25 cellular contexts compared by ENCODE assay signal in genomic region chr15:93019971-93020370, GRCh38.
DNase-seq lines count a peak whose midpoint lies in the region; ATAC-seq, FAIRE-seq and TF ChIP-seq lines count a peak whose summit lies in the region.
"Had no signal": no experiment of that assay in that cellular context is flagged by ENCODE, and none has a peak within 500 bp of the region (broad histone marks: within the 10 kb centered on the region; RNA-seq: fewer than 3 reads in every experiment).

No MANE protein-coding gene starts in this region.

- intact Hi-C loops in CD4-positive, alpha-beta T cell (cut with DNase I, micrococcal nuclease) = loop anchor here in 1 of 2 experiments (5.0 kb wide), 2 partner anchors 43 to 228 kb away; no protein-coding TSS in a partner anchor
- intact Hi-C loops in kidney (cut with DNase I) (no loop called here), heart right ventricle (cut with DNase I) (loop anchor here in 2 of 10 donors (10.0 kb wide), 2 partner anchors 215 to 225 kb away; no protein-coding TSS in a partner anchor)

- H3K9ac ChIP-seq in kidney (ENCODE audit: low read length in 2 of 2) = no peak overlapping the region

- CTCF ChIA-PET in activated CD4-positive, alpha-beta T cell treated with anti-CD3 and anti-CD28 coated beads, Interleukin-2, amount 10 ng/mL, durations not matched to agents 7 days and 5 days (lab: Charles Lee) = interaction anchor here (0.7 kb wide), 1 partner anchor 1100 kb away, joined by 3 read pairs; no protein-coding TSS in a partner anchor
- CTCF ChIA-PET in CD4-positive, alpha-beta T cell (lab: Charles Lee) = interaction anchor here (1.6 to 1.8 kb wide), 2 partner anchors 10 to 91 kb away, joined by 4 to 11 read pairs; no protein-coding TSS in a partner anchor
- CTCF ChIA-PET in activated CD4-positive, alpha-beta memory T cell treated with anti-CD3 and anti-CD28 coated beads, Interleukin-2, amount 10 ng/mL, durations not matched to agents 7 days and 5 days (lab: Charles Lee) = interaction anchor here (1.7 to 3.1 kb wide), 2 partner anchors 10 to 223 kb away, joined by 6 to 26 read pairs; no protein-coding TSS in a partner anchor

- no peak overlapping the region for H3K27ac ChIP-seq in CD4-positive, alpha-beta T cell (ENCODE audit: low read depth, low read length)
- H3K27ac ChIP-seq in kidney (ENCODE audit: low read depth in 2 of 2, low read length in 2 of 2) (no peak overlapping the region), heart right ventricle (no peak overlapping the region)
- H3K27ac ChIP-seq: A549, neutrophil, PC-9, prostate gland, transverse colon had no signal

- 96% methylated on average over 10 of the region's 10 CpGs for WGBS in heart right ventricle, 2 donors

- no peaks in the 10 kb centered on the region for H3K9me3 Mint-ChIP-seq in activated CD4-positive, alpha-beta T cell treated with anti-CD3 and anti-CD28 coated beads, Interleukin-2, amount 10 ng/mL, durations not matched to agents 7 days and 5 days
- no peaks in the 10 kb centered on the region for H3K9me3 Mint-ChIP-seq in CD4-positive, alpha-beta T cell
- H3K9me3 Mint-ChIP-seq in activated CD4-positive, alpha-beta memory T cell treated with anti-CD3 and anti-CD28 coated beads, Interleukin-2, amount 10 ng/mL, durations not matched to agents 7 days and 5 days = no peaks in the 10 kb centered on the region

- H3K27me3 Mint-ChIP-seq in activated CD4-positive, alpha-beta T cell treated with anti-CD3 and anti-CD28 coated beads, Interleukin-2, amount 10 ng/mL, durations not matched to agents 7 days and 5 days = no peaks in the 10 kb centered on the region
- no peaks in the 10 kb centered on the region for H3K27me3 Mint-ChIP-seq in CD4-positive, alpha-beta T cell
- no peaks in the 10 kb centered on the region for H3K27me3 Mint-ChIP-seq in activated CD4-positive, alpha-beta memory T cell treated with anti-CD3 and anti-CD28 coated beads, Interleukin-2, amount 10 ng/mL, durations not matched to agents 7 days and 5 days
- H3K27me3 Mint-ChIP-seq: B cell had no signal

- ATAC-seq in CD4-positive, alpha-beta T cell (ENCODE audit: poor library complexity) = no peak
- ATAC-seq in HG03521 (IDR thresholded peaks at IDR 0.05; ENCODE audit: unreplicated experiment) = no peak
- ATAC-seq in heart right ventricle = no peak
- ATAC-seq: A549 had no signal

- H3K4me3 Mint-ChIP-seq in activated CD4-positive, alpha-beta T cell treated with anti-CD3 and anti-CD28 coated beads, Interleukin-2, amount 10 ng/mL, durations not matched to agents 7 days and 5 days = no peak overlapping the region
- H3K4me3 Mint-ChIP-seq in CD4-positive, alpha-beta T cell = no peak overlapping the region
- H3K4me3 Mint-ChIP-seq in activated CD4-positive, alpha-beta memory T cell treated with anti-CD3 and anti-CD28 coated beads, Interleukin-2, amount 10 ng/mL, durations not matched to agents 7 days and 5 days = no peak overlapping the region
- H3K4me3 Mint-ChIP-seq: B cell had no signal

- no peaks in the 10 kb centered on the region for H3K27me3 ChIP-seq in CD4-positive, alpha-beta T cell (ENCODE audit: control insufficient read depth, insufficient read depth, low read length)
- H3K27me3 ChIP-seq in heart right ventricle = no peaks in the 10 kb centered on the region
- H3K27me3 ChIP-seq: neutrophil, transverse colon had no signal

- POLR2A ChIA-PET in activated CD4-positive, alpha-beta T cell treated with anti-CD3 and anti-CD28 coated beads, Interleukin-2, amount 10 ng/mL, durations not matched to agents 7 days and 5 days (lab: Charles Lee) = no interaction called here
- POLR2A ChIA-PET in CD4-positive, alpha-beta T cell (lab: Charles Lee) = no interaction called here
- POLR2A ChIA-PET in activated CD4-positive, alpha-beta memory T cell treated with anti-CD3 and anti-CD28 coated beads, Interleukin-2, amount 10 ng/mL, durations not matched to agents 7 days and 5 days (lab: Charles Lee) = interaction anchor here (0.9 to 1.8 kb wide), 2 partner anchors 69 to 212 kb away, joined by 3 to 4 read pairs; no protein-coding TSS in a partner anchor

- H3K4me3 ChIP-seq in kidney (ENCODE audit: low read length in 2 of 2) = no peak overlapping the region
- no peak overlapping the region for H3K4me3 ChIP-seq in heart right ventricle
- H3K4me3 ChIP-seq: A549, lung, PC-9, prostate gland, transverse colon had no signal

- no peak for TF ChIP-seq CTCF in CD4-positive, alpha-beta T cell (IDR thresholded peaks at IDR 0.05)
- TF ChIP-seq CTCF in kidney (IDR thresholded peaks at IDR 0.05; ENCODE audit: borderline replicate concordance, extremely low read depth, insufficient read depth) (no peak), heart right ventricle (IDR thresholded peaks at IDR 0.05) (no peak)

- peak overlapping the region; percentile 79 for H3K27ac Mint-ChIP-seq in activated CD4-positive, alpha-beta T cell treated with anti-CD3 and anti-CD28 coated beads, Interleukin-2, amount 10 ng/mL, durations not matched to agents 7 days and 5 days
- peak overlapping the region; percentile 64 for H3K27ac Mint-ChIP-seq in CD4-positive, alpha-beta T cell
- peak overlapping the region; percentile 34 for H3K27ac Mint-ChIP-seq in activated CD4-positive, alpha-beta memory T cell treated with anti-CD3 and anti-CD28 coated beads, Interleukin-2, amount 10 ng/mL, durations not matched to agents 7 days and 5 days
- H3K27ac Mint-ChIP-seq: B cell had no signal

- FAIRE-seq in kidney (lab: Jason Lieb, UNC) = no peak
- FAIRE-seq: A549, GM12891, H54 had no signal

- no peak for DNase-seq in activated CD4-positive, alpha-beta T cell treated with anti-CD3 and anti-CD28 coated beads, Interleukin-2, amount 10 ng/mL, durations not matched to agents 7 days and 5 days
- no peak for DNase-seq in activated CD4-positive, alpha-beta T cell treated with anti-CD3 and anti-CD28 coated beads, Interleukin-2, amount 50 U/mL, for 48 hours
- no peak for DNase-seq in CD4-positive, alpha-beta T cell
- DNase-seq in activated CD4-positive, alpha-beta memory T cell treated with anti-CD3 and anti-CD28 coated beads, Interleukin-2, amount 10 ng/mL, durations not matched to agents 7 days and 5 days = no peak
- DNase-seq in kidney (peak; percentile 37), NCI-H526 treated with DMSO at 0.1 percent for 48 hours (lab: John Stamatoyannopoulos, UW) (no peak), heart right ventricle (no peak)
- DNase-seq: Caco-2; central memory CD4-positive, alpha-beta T cell; KBM-7; kidney glomerular epithelial cell; NCI-H1436; NCI-H2107; PC-9; SHP77; stimulated activated CD4-positive, alpha-beta T cell treated with anti-CD3 and anti-CD28 coated beads, Interleukin-15, amount 100 ng/mL, for 24 hours; transverse colon had no signal

- peaks cover 91% of the 10 kb centered on the region for H3K36me3 Mint-ChIP-seq in activated CD4-positive, alpha-beta T cell treated with anti-CD3 and anti-CD28 coated beads, Interleukin-2, amount 10 ng/mL, durations not matched to agents 7 days and 5 days (ENCODE audit: low read depth)
- H3K36me3 Mint-ChIP-seq in CD4-positive, alpha-beta T cell (ENCODE audit: low read depth) = peaks cover 100% of the 10 kb centered on the region
- peaks cover 93% of the 10 kb centered on the region for H3K36me3 Mint-ChIP-seq in activated CD4-positive, alpha-beta memory T cell treated with anti-CD3 and anti-CD28 coated beads, Interleukin-2, amount 10 ng/mL, durations not matched to agents 7 days and 5 days (ENCODE audit: low read depth)

- peaks cover 81% of the 10 kb centered on the region for H3K4me1 Mint-ChIP-seq in activated CD4-positive, alpha-beta T cell treated with anti-CD3 and anti-CD28 coated beads, Interleukin-2, amount 10 ng/mL, durations not matched to agents 7 days and 5 days
- H3K4me1 Mint-ChIP-seq in CD4-positive, alpha-beta T cell (ENCODE audit: low read depth) = peaks cover 69% of the 10 kb centered on the region
- H3K4me1 Mint-ChIP-seq in activated CD4-positive, alpha-beta memory T cell treated with anti-CD3 and anti-CD28 coated beads, Interleukin-2, amount 10 ng/mL, durations not matched to agents 7 days and 5 days = peaks cover 72% of the 10 kb centered on the region

- no peaks in the 10 kb centered on the region for H3K9me3 ChIP-seq in CD4-positive, alpha-beta T cell (ENCODE audit: control insufficient read depth, low read length)
- H3K9me3 ChIP-seq in kidney (ENCODE audit: control insufficient read depth in 1 of 2, low read length in 2 of 2) = no peaks in the 10 kb centered on the region
- H3K9me3 ChIP-seq in heart right ventricle = no peaks in the 10 kb centered on the region
- H3K9me3 ChIP-seq: A549, Caco-2, neutrophil, prostate gland, transverse colon had no signal

- H3K4me1 ChIP-seq in kidney (ENCODE audit: control insufficient read depth in 1 of 2, insufficient read depth in 1 of 2, low read depth in 1 of 2, low read length in 2 of 2) = no peaks in the 10 kb centered on the region
- peaks cover 0 to 45% (median under 1%) of the 10 kb centered on the region in 9 donors for H3K4me1 ChIP-seq in heart right ventricle
- H3K4me1 ChIP-seq: A549, Caco-2, prostate gland, transverse colon had no signal

- H3K36me3 ChIP-seq in kidney (ENCODE audit: control insufficient read depth in 1 of 2, insufficient read depth in 2 of 2, low read length in 2 of 2) (peaks cover 63 to 90% of the 10 kb centered on the region in 2 donors), heart right ventricle (peaks cover 0 to 100% (median 74%) of the 10 kb centered on the region in 9 donors)
